ENCODE assay signal across 1 cellular context in genomic region chr5:176630681-176631222, GRCh38.
TF ChIP-seq lines count a peak whose summit lies in the region.

No MANE protein-coding gene starts in this region.

TF ChIP-seq in K562, 482 proteins besides CTCF, POLR2A, EP300 and RAD21:
- no peak for TF ChIP-seq TEAD1 (CRISPR knock-in tag; IDR thresholded peaks at IDR 0.05)
- peak; percentile 47 for TF ChIP-seq CBX8 (IDR thresholded peaks at IDR 0.05; ENCODE audit: borderline replicate concordance, extremely low read depth, low read depth, low read length, poor library complexity, severe bottlenecking)
